ENCODE assay signal across 21 cellular contexts in the genomic region with DNA sequence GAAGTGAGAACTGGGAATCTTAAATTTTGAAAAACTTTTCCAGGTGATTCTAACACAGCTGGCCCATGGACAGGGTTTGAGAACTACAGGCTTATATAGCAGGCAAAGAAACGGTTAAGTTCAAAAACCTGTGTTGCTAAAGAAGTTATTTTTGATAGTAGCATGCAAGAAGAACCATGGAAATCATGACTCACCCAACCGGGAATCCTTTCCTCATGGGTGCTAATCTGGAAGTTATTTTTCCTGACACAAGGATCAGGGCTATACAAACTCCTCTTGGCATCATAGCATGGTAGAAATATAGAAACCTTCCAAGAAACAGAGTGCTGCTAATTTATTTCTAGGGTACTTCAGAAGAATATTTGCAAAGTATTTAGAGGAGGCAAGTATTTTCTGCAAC.
DNase-seq lines count a peak whose midpoint lies in the region; ATAC-seq and TF ChIP-seq lines count a peak whose summit lies in the region.
"Had no signal": no experiment of that assay in that cellular context is flagged by ENCODE, and none has a peak within 500 bp of the region (broad histone marks: within the 10 kb centered on the region; RNA-seq: fewer than 3 reads in every experiment).

No MANE protein-coding gene starts in this region.

- H3K4me1 ChIP-seq in breast epithelium: no peaks in the 10 kb centered on the region
- H3K4me1 ChIP-seq: upper lobe of right lung had no signal

- intact Hi-C loops in MCF 10A (cut with micrococcal nuclease) (no loop called here), breast epithelium (cut with DNase I; ENCODE audit: low total_unique reads) (no loop called here)

- TF ChIP-seq POLR2A in breast epithelium (IDR thresholded peaks at IDR 0.05): no peak

- CTCF ChIA-PET in MCF 10A (lab: Yijun Ruan, JAX): interaction anchor here (0.6 kb wide), 1 partner anchor 251 kb away, joined by 4 read pairs; no protein-coding TSS in a partner anchor

- no peak for TF ChIP-seq CTCF in MCF 10A (IDR thresholded peaks at IDR 0.05; ENCODE audit: unreplicated experiment)
- no peak for TF ChIP-seq CTCF in breast epithelium (IDR thresholded peaks at IDR 0.05)
- TF ChIP-seq CTCF in brain microvascular endothelial cell (IDR thresholded peaks at IDR 0.05; ENCODE audit: low read depth, low read length, missing control alignments): no peak

- DNase-seq in MCF 10A (ENCODE audit: unreplicated experiment) (peak; percentile 20), breast epithelium (ENCODE audit: low spot score in 2 of 2) (no peak), brain microvascular endothelial cell (peak; percentile 58), glomerular visceral epithelial cell (ENCODE audit: extremely low spot score) (peak; percentile 19), stromal cell of bone marrow (ENCODE audit: low read depth) (peak; percentile 78), NCI-H748 (lab: John Stamatoyannopoulos, UW; ENCODE audit: unreplicated experiment) (no peak), NCI-H1105 (lab: John Stamatoyannopoulos, UW) (no peak)
- DNase-seq: activated B cell treated with CpG ODN at 0.5 μM for 24 hours; activated CD8-positive, alpha-beta memory T cell treated with anti-CD3 and anti-CD28 coated beads for 24 hours; H9; naive thymus-derived CD4-positive, alpha-beta T cell; NCI-H510A; SHP77; stimulated activated CD4-positive, alpha-beta T cell treated with anti-CD3 and anti-CD28 coated beads, Interleukin-15, amount 100 ng/mL, for 24 hours; upper lobe of right lung had no signal

- no peaks in the 10 kb centered on the region for H3K36me3 ChIP-seq in breast epithelium
- H3K36me3 ChIP-seq in brain microvascular endothelial cell (replicated peaks): no peaks in the 10 kb centered on the region
- H3K36me3 ChIP-seq: upper lobe of right lung had no signal

- H3K4me3 Mint-ChIP-seq in MCF 10A (ENCODE audit: unreplicated experiment): no peak overlapping the region
- H3K4me3 Mint-ChIP-seq: activated B cell treated with CpG ODN at 0.5 μM for 24 hours; CD14-positive monocyte; H9; naive thymus-derived CD4-positive, alpha-beta T cell; stimulated activated naive CD8-positive, alpha-beta T cell treated with anti-CD3 and anti-CD28 coated beads, Interleukin-15, Interleukin-2, amounts not matched to agents 100 ng/mL and 50 ng/mL, for 24 hours; T-helper 1 cell treated with Interleukin-12 subunit alpha and Interleukin-12 subunit beta and Interleukin-4 antibody, amounts not matched to agents 30 μg/mL and 1 μg/mL, for 36 hours had no signal

- no peaks in the 10 kb centered on the region for H3K4me1 Mint-ChIP-seq in MCF 10A (ENCODE audit: insufficient read depth, unreplicated experiment)
- H3K4me1 Mint-ChIP-seq: activated B cell treated with CpG ODN at 0.5 μM for 24 hours; CD14-positive monocyte; H9; naive thymus-derived CD4-positive, alpha-beta T cell had no signal

- no peaks in the 10 kb centered on the region for H3K36me3 Mint-ChIP-seq in MCF 10A (ENCODE audit: insufficient read depth, unreplicated experiment)
- H3K36me3 Mint-ChIP-seq: CD14-positive monocyte; naive thymus-derived CD4-positive, alpha-beta T cell had no signal

- H3K27me3 Mint-ChIP-seq in MCF 10A (ENCODE audit: insufficient read depth, unreplicated experiment): no peaks in the 10 kb centered on the region
- H3K27me3 Mint-ChIP-seq: activated B cell treated with CpG ODN at 0.5 μM for 24 hours; naive thymus-derived CD4-positive, alpha-beta T cell; stimulated activated naive CD8-positive, alpha-beta T cell treated with anti-CD3 and anti-CD28 coated beads, Interleukin-15, Interleukin-2, amounts not matched to agents 100 ng/mL and 50 ng/mL, for 24 hours had no signal

- H3K4me3 ChIP-seq in breast epithelium (no peak overlapping the region), brain microvascular endothelial cell (ENCODE audit: low read depth, low read length) (no peak overlapping the region)
- H3K4me3 ChIP-seq: upper lobe of right lung had no signal

- no peak for ATAC-seq in GM18867 (IDR thresholded peaks at IDR 0.05; ENCODE audit: unreplicated experiment)
- ATAC-seq: naive thymus-derived CD4-positive, alpha-beta T cell; upper lobe of right lung had no signal

- POLR2A ChIA-PET in MCF 10A (lab: Yijun Ruan, JAX): interaction anchor here (0.6 kb wide), 1 partner anchor 27 kb away, joined by 3 read pairs; no protein-coding TSS in a partner anchor

- no peaks in the 10 kb centered on the region for H3K9me3 Mint-ChIP-seq in MCF 10A (ENCODE audit: unreplicated experiment)
- H3K9me3 Mint-ChIP-seq: activated B cell treated with CpG ODN at 0.5 μM for 24 hours; activated T-helper 2 cell treated with anti-CD3 and anti-CD28 coated beads, Interferon-gamma antibody, Interleukin-2, Interleukin-4, amounts not matched to agents 10 μg/mL and 5 μg/mL and 100 μg/mL, durations not matched to agents 14 hours and 24 hours and 36 hours; H9; stimulated activated naive CD8-positive, alpha-beta T cell treated with anti-CD3 and anti-CD28 coated beads, Interleukin-15, Interleukin-2, amounts not matched to agents 100 ng/mL and 50 ng/mL, for 24 hours; T-helper 1 cell treated with Interleukin-12 subunit alpha and Interleukin-12 subunit beta and Interleukin-4 antibody, amounts not matched to agents 30 μg/mL and 1 μg/mL, for 36 hours had no signal

- H3K27me3 ChIP-seq in breast epithelium: no peaks in the 10 kb centered on the region
- no peaks in the 10 kb centered on the region for H3K27me3 ChIP-seq in brain microvascular endothelial cell (replicated peaks)
- H3K27me3 ChIP-seq: upper lobe of right lung had no signal

- no peak overlapping the region for H3K27ac Mint-ChIP-seq in MCF 10A (ENCODE audit: low read depth, unreplicated experiment)
- H3K27ac Mint-ChIP-seq: activated B cell treated with CpG ODN at 0.5 μM for 24 hours; activated T-helper 2 cell treated with anti-CD3 and anti-CD28 coated beads, Interferon-gamma antibody, Interleukin-2, Interleukin-4, amounts not matched to agents 10 μg/mL and 5 μg/mL and 100 μg/mL, durations not matched to agents 14 hours and 24 hours and 36 hours; CD14-positive monocyte; H9; naive thymus-derived CD4-positive, alpha-beta T cell; stimulated activated naive CD8-positive, alpha-beta T cell treated with anti-CD3 and anti-CD28 coated beads, Interleukin-15, Interleukin-2, amounts not matched to agents 100 ng/mL and 50 ng/mL, for 24 hours; T-helper 1 cell treated with Interleukin-12 subunit alpha and Interleukin-12 subunit beta and Interleukin-4 antibody, amounts not matched to agents 30 μg/mL and 1 μg/mL, for 36 hours had no signal

- no peaks in the 10 kb centered on the region for H3K9me3 ChIP-seq in breast epithelium
- H3K9me3 ChIP-seq: upper lobe of right lung had no signal

- H3K27ac ChIP-seq in breast epithelium: no peak overlapping the region
- no peak overlapping the region for H3K27ac ChIP-seq in brain microvascular endothelial cell
- H3K27ac ChIP-seq: 22Rv1, upper lobe of right lung had no signal

- in situ Hi-C loops in brain microvascular endothelial cell (cut with HindIII; ENCODE audit: low pct_ligation_motif_present, low sequenced_read_pairs): no loop called here

- BruUV-seq in MCF 10A (replicated peaks; lab: Mats Ljungman, UMichigan): no TSS peak

Comparison
In these comparisons a context has a peak if more than half of its experiments do, and no peak if none do; other contexts are left out.
1. DNase-seq: peak in MCF 10A (single experiment), brain microvascular endothelial cell (single experiment), glomerular visceral epithelial cell (single experiment) and stromal cell of bone marrow (single experiment); none in breast epithelium (0 of 2), NCI-H748 (single experiment) and NCI-H1105 (single experiment).